Comparison of ENCODE assay signal across 11 cellular contexts in genomic region chr14:99262977-99263448, GRCh38. TPM values are rescaled to one million over a fixed set of nuclear protein-coding genes. Genes with fewer than 3 reads are reported as not detected.
DNase-seq lines count a peak whose midpoint lies in the region; ATAC-seq and TF ChIP-seq lines count a peak whose summit lies in the region.
"Had no signal": no experiment of that assay in that cellular context is flagged by ENCODE, and none has a peak within 500 bp of the region (broad histone marks: within the 10 kb centered on the region; RNA-seq: fewer than 3 reads in every experiment).

No MANE protein-coding gene starts in this region.

- H3K27ac Mint-ChIP-seq in activated naive CD4-positive, alpha-beta T cell treated with anti-CD3 and anti-CD28 coated beads for 36 hours, result peak overlapping the region; percentile 95
- peak overlapping the region; percentile 91 to 99 for H3K27ac Mint-ChIP-seq in activated naive CD4-positive, alpha-beta T cell treated with anti-CD3 and anti-CD28 coated beads, Interleukin-2, amount 50 U/mL, for 72 hours
- H3K27ac Mint-ChIP-seq in osteocyte (ENCODE audit: unreplicated experiment), result no peak overlapping the region

- 49 to 50% methylated on average over 1 to 11 of the region's 11 CpGs for WGBS in transverse colon (ENCODE audit: low coverage in 1 of 2), 2 donors

- peak; percentile 24 for DNase-seq in activated naive CD4-positive, alpha-beta T cell treated with anti-CD3 and anti-CD28 coated beads for 36 hours
- no peak for DNase-seq in activated naive CD4-positive, alpha-beta T cell (lab: John Stamatoyannopoulos, UW)
- peak; percentile 13 to 59 for DNase-seq in activated naive CD4-positive, alpha-beta T cell treated with anti-CD3 and anti-CD28 coated beads, Interleukin-2, amount 50 U/mL, for 72 hours (ENCODE audit: low spot score in 2 of 2)
- peak; percentile 68 for DNase-seq in islet precursor cell
- DNase-seq in transverse colon, result no peak
- DNase-seq in PC-9, result no peak
- DNase-seq in osteocyte (ENCODE audit: extremely low spot score, unreplicated experiment), result no peak
- DNase-seq: EL, RPMI8226 had no signal

- CTCF ChIA-PET in activated naive CD4-positive, alpha-beta T cell treated with anti-CD3 and anti-CD28 coated beads for 36 hours (lab: Charles Lee), result interaction anchor here (0.8 to 5.0 kb wide), 4 partner anchors 8 to 22 kb away, joined by 3 to 44 read pairs (median 3); partner anchors contain the start of gene BCL11B
- CTCF ChIA-PET in PC-9 (lab: Charles Lee), result no interaction called here

- POLR2A ChIA-PET in PC-9 (lab: Charles Lee; ENCODE audit: unreplicated experiment), result no interaction called here

- peak overlapping the region; percentile 96 for H3K4me3 Mint-ChIP-seq in activated naive CD4-positive, alpha-beta T cell treated with anti-CD3 and anti-CD28 coated beads for 36 hours
- no peak overlapping the region for H3K4me3 Mint-ChIP-seq in osteocyte (ENCODE audit: unreplicated experiment)

- intact Hi-C loops in activated naive CD4-positive, alpha-beta T cell treated with anti-CD3 and anti-CD28 coated beads for 36 hours (cut with micrococcal nuclease), result loop anchor here (1.0 to 10.0 kb wide), 4 partner anchors 10 to 748 kb away; no protein-coding TSS in a partner anchor
- intact Hi-C loops in transverse colon (cut with DNase I; ENCODE audit: low total_unique reads) (no loop called here), PC-9 (cut with micrococcal nuclease; ENCODE audit: unreplicated experiment) (no loop called here)

- H3K79me2 ChIP-seq in PC-9 (ENCODE audit: low read depth), result no peaks in the 10 kb centered on the region

- no peaks in the 10 kb centered on the region for H3K9me2 ChIP-seq in PC-9 (ENCODE audit: insufficient read depth)

- H3K4me3 ChIP-seq in transverse colon (no peak overlapping the region), PC-9 (no peak overlapping the region)
- H3K4me3 ChIP-seq: tibial nerve had no signal

- no peak for TF ChIP-seq POLR2A in transverse colon (IDR thresholded peaks at IDR 0.05)

- no TSS peak for BruUV-seq in PC-9 (replicated peaks; lab: Mats Ljungman, UMichigan)

- peaks cover 78% of the 10 kb centered on the region for H3K36me3 Mint-ChIP-seq in activated naive CD4-positive, alpha-beta T cell treated with anti-CD3 and anti-CD28 coated beads for 36 hours (ENCODE audit: low read depth)
- peaks cover 54 to 92% of the 10 kb centered on the region in 2 donors for H3K36me3 Mint-ChIP-seq in activated naive CD4-positive, alpha-beta T cell treated with anti-CD3 and anti-CD28 coated beads, Interleukin-2, amount 50 U/mL, for 72 hours
- H3K36me3 Mint-ChIP-seq in osteocyte (ENCODE audit: unreplicated experiment), result no peaks in the 10 kb centered on the region

- TF ChIP-seq EP300 in transverse colon (IDR thresholded peaks at IDR 0.05; ENCODE audit: low read depth), result no peak

- in situ Hi-C loops in transverse colon (cut with MboI; ENCODE audit: low pct_ligation_motif_present in 1 of 4, low pct_unique_long_range_greater_than_20kb in 1 of 4, low sequenced_read_pairs in 3 of 4), result loop anchor here in 3 of 4 donors (25.0 kb wide), 3 partner anchors 1101 to 1276 kb away; no protein-coding TSS in a partner anchor

- H3K27ac ChIP-seq in transverse colon (peak overlapping the region; percentile 16 to 51 (median 42)), PC-9 (no peak overlapping the region)

- H3K9me3 ChIP-seq in transverse colon (no peaks in the 10 kb centered on the region), PC-9 (ENCODE audit: insufficient read depth, low read depth) (no peaks in the 10 kb centered on the region)
- H3K9me3 ChIP-seq: tibial nerve had no signal

- no peak for ATAC-seq in activated naive CD4-positive, alpha-beta T cell treated with anti-CD3 and anti-CD28 coated beads, Interleukin-2, amount 50 U/mL, for 72 hours
- ATAC-seq in HG02623 (IDR thresholded peaks at IDR 0.05; ENCODE audit: unreplicated experiment), result no peak

- TF ChIP-seq CTCF in transverse colon (IDR thresholded peaks at IDR 0.05) (no peak), PC-9 (conservative IDR thresholded peaks at IDR 0.05) (no peak), osteocyte (IDR thresholded peaks at IDR 0.05) (no peak)

- H3K9me3 Mint-ChIP-seq in activated naive CD4-positive, alpha-beta T cell treated with anti-CD3 and anti-CD28 coated beads for 36 hours, result no peaks in the 10 kb centered on the region
- no peaks in the 10 kb centered on the region for H3K9me3 Mint-ChIP-seq in activated naive CD4-positive, alpha-beta T cell treated with anti-CD3 and anti-CD28 coated beads, Interleukin-2, amount 50 U/mL, for 72 hours
- H3K9me3 Mint-ChIP-seq in osteocyte (ENCODE audit: unreplicated experiment), result no peaks in the 10 kb centered on the region

- H3K4me2 ChIP-seq in PC-9, result no peak overlapping the region

- no peaks in the 10 kb centered on the region for H4K20me1 ChIP-seq in PC-9 (ENCODE audit: insufficient read depth)

- H3K27me3 Mint-ChIP-seq in activated naive CD4-positive, alpha-beta T cell treated with anti-CD3 and anti-CD28 coated beads for 36 hours (ENCODE audit: low read depth), result no peaks in the 10 kb centered on the region
- peaks cover 90% of the 10 kb centered on the region for H3K27me3 Mint-ChIP-seq in osteocyte (ENCODE audit: unreplicated experiment)

- H3F3A ChIP-seq in PC-9 (ENCODE audit: insufficient read depth, low read depth), result no peaks in the 10 kb centered on the region

- peaks cover 72% of the 10 kb centered on the region for H3K4me1 Mint-ChIP-seq in activated naive CD4-positive, alpha-beta T cell treated with anti-CD3 and anti-CD28 coated beads for 36 hours (ENCODE audit: low read depth)
- peaks cover 15% of the 10 kb centered on the region for H3K4me1 Mint-ChIP-seq in osteocyte (ENCODE audit: unreplicated experiment)

- no peak overlapping the region for H2AFZ ChIP-seq in PC-9

- H3K27me3 ChIP-seq in transverse colon (peaks cover 44% of the 10 kb centered on the region), PC-9 (ENCODE audit: insufficient read depth, low read depth) (peaks cover 64% of the 10 kb centered on the region; the same call in 1 of the 2 replicates)

- H3K4me1 ChIP-seq in transverse colon, result peaks cover 0 to 4% (median 0%) of the 10 kb centered on the region in 4 donors
- no peaks in the 10 kb centered on the region for H3K4me1 ChIP-seq in PC-9 (replicated peaks; ENCODE audit: insufficient read depth)

- H3K36me3 ChIP-seq in transverse colon, result no peaks in the 10 kb centered on the region
- H3K36me3 ChIP-seq in PC-9 (ENCODE audit: low read depth), result no peaks in the 10 kb centered on the region
- H3K36me3 ChIP-seq: tibial nerve had no signal

RNA-seq across cellular contexts. Expression of gene BCL11B, which starts 9.0 kb away (rescaled TPM):
- 10 to 100 TPM; 71.7 to 71.9 TPM for total RNA-seq in activated naive CD4-positive, alpha-beta T cell treated with anti-CD3 and anti-CD28 coated beads for 36 hours
- 10 to 100 TPM; 57.8 to 65.7 TPM for total RNA-seq in activated naive CD4-positive, alpha-beta T cell treated with anti-CD3 and anti-CD28 coated beads, Interleukin-2, amount 50 U/mL, for 72 hours
- total RNA-seq in transverse colon (1 to 10 TPM in 3 of 4 donors, under 1 TPM in 1; 0.37 to 4.8 (median 3.7) TPM), PC-9 (2021) (not detected in 2 replicates), osteocyte (0.16 and 0.18 TPM in 2 replicates)

Comparison
In these comparisons a context has a peak if more than half of its experiments do, and no peak if none do; other contexts are left out.
1. DNase-seq: peak in activated naive CD4-positive, alpha-beta T cell treated with anti-CD3 and anti-CD28 coated beads for 36 hours (single experiment), activated naive CD4-positive, alpha-beta T cell treated with anti-CD3 and anti-CD28 coated beads, Interleukin-2, amount 50 U/mL, for 72 hours (2 of 2) and islet precursor cell (single experiment); none in activated naive CD4-positive, alpha-beta T cell (0 of 4), transverse colon (single experiment), PC-9 (0 of 2) and osteocyte (single experiment).
2. RNA of gene BCL11B, which starts 9.0 kb away (total RNA-seq): 71.7 to 71.9 TPM in activated naive CD4-positive, alpha-beta T cell treated with anti-CD3 and anti-CD28 coated beads for 36 hours and 57.8 to 65.7 TPM in activated naive CD4-positive, alpha-beta T cell treated with anti-CD3 and anti-CD28 coated beads, Interleukin-2, amount 50 U/mL, for 72 hours; 0.37 to 4.8 TPM in transverse colon, 0.16 to 0.18 TPM in osteocyte and not detected in PC-9; every median in the first group is over 10 times any median in the second.